ENCODE assay signal across 27 cellular contexts in the genomic region with DNA sequence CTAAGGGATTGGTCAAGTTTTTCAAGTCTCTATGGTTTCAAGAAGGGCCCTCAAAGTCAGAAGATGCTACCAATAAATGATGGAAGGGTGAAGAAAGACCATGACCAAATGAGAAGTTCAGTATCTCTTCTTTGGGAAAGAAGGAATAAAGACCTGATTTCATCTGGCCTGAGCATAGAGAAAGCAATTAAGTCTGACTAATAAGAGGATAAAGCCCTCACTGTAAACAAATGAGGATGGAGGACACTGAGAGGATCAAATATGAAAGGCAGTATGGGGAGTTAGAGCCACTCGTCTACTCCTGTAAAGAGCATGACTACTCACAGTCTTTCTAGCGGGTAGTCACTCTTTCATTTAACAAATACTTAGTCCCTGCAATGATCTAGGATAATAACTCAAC.
"Had no signal": no experiment of that assay in that cellular context is flagged by ENCODE, and none has a peak within 500 bp of the region (broad histone marks: within the 10 kb centered on the region; RNA-seq: fewer than 3 reads in every experiment).

No MANE protein-coding gene starts in this region.

- H3K9me3 ChIP-seq: ascending aorta, colonic mucosa, esophagus squamous epithelium, gastrocnemius medialis, neutrophil, ovary, right lobe of liver, thoracic aorta had no signal

- H3K27me3 ChIP-seq: ascending aorta, cardiac muscle cell, colonic mucosa, esophagus squamous epithelium, gastrocnemius medialis, neutrophil, ovary, right lobe of liver had no signal

- DNase-seq: activated CD4-positive, alpha-beta T cell treated with anti-CD3 and anti-CD28 coated beads for 36 hours; activated CD4-positive, CD25-positive, alpha-beta regulatory T cell; activated CD8-positive, alpha-beta T cell treated with anti-CD3 and anti-CD28 coated beads, Interleukin-2, amount 10 ng/mL, durations not matched to agents 7 days and 5 days; activated effector memory CD4-positive, alpha-beta T cell treated with Interleukin-2 at 50 U/mL for 16 hours; activated naive CD4-positive, alpha-beta T cell treated with anti-CD3 and anti-CD28 coated beads for 36 hours; activated naive CD8-positive, alpha-beta T cell treated with anti-CD3 and anti-CD28 coated beads for 36 hours; activated T-cell treated with anti-CD3 and anti-CD28 coated beads for 4 hours; activated T-cell treated with anti-CD3 and anti-CD28 coated beads, Interleukin-2, amount 50 U/mL, for 72 hours; cerebellar nuclear complex; colonic mucosa; effector CD8-positive, alpha-beta T cell; esophagus squamous epithelium; gastrocnemius medialis; glutamatergic neuron; left ventricle myocardium superior; naive B cell; nephron progenitor cell; ovary; right lobe of liver; stimulated activated CD4-positive, alpha-beta T cell treated with anti-CD3 and anti-CD28 coated beads, Interleukin-2, amount 100 ng/mL, for 48 hours; stimulated activated naive CD8-positive, alpha-beta T cell treated with anti-CD3 and anti-CD28 coated beads, Interleukin-15, Interleukin-2, amounts not matched to agents 100 U/mL and 50 U/mL, for 24 hours; trophoblast cell had no signal

- H3K27ac ChIP-seq: ascending aorta, cardiac muscle cell, colonic mucosa, epithelial cell of prostate, esophagus squamous epithelium, gastrocnemius medialis, neutrophil, ovary, right lobe of liver, thoracic aorta had no signal

- ATAC-seq: activated CD4-positive, alpha-beta T cell treated with anti-CD3 and anti-CD28 coated beads for 36 hours; activated CD8-positive, alpha-beta T cell treated with anti-CD3 and anti-CD28 coated beads, Interleukin-2, amount 10 ng/mL, durations not matched to agents 7 days and 5 days; activated T-cell treated with anti-CD3 and anti-CD28 coated beads, Interleukin-2, amount 50 U/mL, for 72 hours; gastrocnemius medialis; left ventricle myocardium superior; right lobe of liver; stimulated activated naive CD8-positive, alpha-beta T cell treated with anti-CD3 and anti-CD28 coated beads, Interleukin-15, Interleukin-2, amounts not matched to agents 100 U/mL and 50 U/mL, for 24 hours had no signal

- H3K36me3 ChIP-seq: ascending aorta, cardiac muscle cell, colonic mucosa, esophagus squamous epithelium, gastrocnemius medialis, neutrophil, ovary, right lobe of liver, thoracic aorta had no signal

- H3K4me3 ChIP-seq: ascending aorta, cardiac muscle cell, colonic mucosa, esophagus squamous epithelium, gastrocnemius medialis, ovary, right lobe of liver, thoracic aorta had no signal

- H3K4me1 ChIP-seq: ascending aorta, colonic mucosa, esophagus squamous epithelium had no signal
